ENCODE assay signal across 1 cellular context in the genomic region with DNA sequence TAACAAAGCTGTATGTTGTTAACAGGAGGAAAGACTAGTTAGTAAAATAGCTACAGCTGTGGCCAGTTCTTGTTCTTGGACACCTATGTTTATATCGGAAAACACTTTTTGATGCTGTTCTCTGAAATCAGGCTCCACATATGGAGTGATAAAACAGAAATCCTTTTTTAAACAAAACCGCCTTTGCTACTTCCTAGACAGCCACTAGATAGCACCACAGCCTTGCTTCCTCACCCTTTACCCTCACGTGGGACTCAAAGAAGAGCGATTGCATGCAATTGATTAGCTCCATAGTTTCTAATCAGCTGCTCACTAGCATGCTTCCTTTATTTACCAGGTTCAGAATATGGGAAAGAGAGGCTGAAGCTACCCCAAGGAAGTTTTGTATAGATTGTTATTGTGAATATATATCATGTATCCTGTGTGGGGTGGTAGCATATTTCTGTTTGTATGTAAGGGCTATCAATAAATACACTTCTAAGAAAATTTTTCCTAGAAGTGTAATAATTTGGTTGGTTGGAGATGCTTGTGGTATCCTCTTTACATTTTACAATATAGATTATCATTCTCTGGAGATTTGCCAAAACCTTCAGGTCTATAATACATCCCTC.
TF ChIP-seq lines count a peak whose summit lies in the region.

No MANE protein-coding gene starts in this region.

TF ChIP-seq in H1, 55 proteins besides CTCF, POLR2A, EP300 and RAD21:
- no peak for TF ChIP-seq KDM4A (IDR thresholded peaks at IDR 0.05; ENCODE audit: low read depth, low read length, severe bottlenecking)
- no peak for TF ChIP-seq BRCA1 (IDR thresholded peaks at IDR 0.05; ENCODE audit: low read depth, low read length)
- TF ChIP-seq, protein P1, sequence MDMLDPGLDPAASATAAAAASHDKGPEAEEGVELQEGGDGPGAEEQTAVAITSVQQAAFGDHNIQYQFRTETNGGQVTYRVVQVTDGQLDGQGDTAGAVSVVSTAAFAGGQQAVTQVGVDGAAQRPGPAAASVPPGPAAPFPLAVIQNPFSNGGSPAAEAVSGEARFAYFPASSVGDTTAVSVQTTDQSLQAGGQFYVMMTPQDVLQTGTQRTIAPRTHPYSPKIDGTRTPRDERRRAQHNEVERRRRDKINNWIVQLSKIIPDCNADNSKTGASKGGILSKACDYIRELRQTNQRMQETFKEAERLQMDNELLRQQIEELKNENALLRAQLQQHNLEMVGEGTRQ (IDR thresholded peaks at IDR 0.05; ENCODE audit: low read length): peak; percentile 31; the same call in 1 of the 2 replicates
- TF ChIP-seq HDAC6 (IDR thresholded peaks at IDR 0.05; ENCODE audit: low read depth, low read length): no peak
- no peak for TF ChIP-seq CHD2 (IDR thresholded peaks at IDR 0.05; ENCODE audit: low read length)
- TF ChIP-seq ZNF274 (IDR thresholded peaks at IDR 0.05; ENCODE audit: borderline replicate concordance, extremely low read depth, low read length): no peak
- TF ChIP-seq CREB1 (IDR thresholded peaks at IDR 0.05): no peak
- no peak for TF ChIP-seq GTF2F1 (IDR thresholded peaks at IDR 0.05; ENCODE audit: borderline replicate concordance, low read depth, low read length)
